ENCODE assay signal across 7 cellular contexts in genomic region chr18:8705280-8705940, GRCh38. TPM values are rescaled to one million over a fixed set of nuclear protein-coding genes. Genes with fewer than 3 reads are reported as not detected.
DNase-seq lines count a peak whose midpoint lies in the region; ATAC-seq and TF ChIP-seq lines count a peak whose summit lies in the region.

Gene MTCL1, plus strand, starts transcription at chr18:8705556. Its CDS starts 105 bp downstream, at chr18:8705661.

- no peak for TF ChIP-seq POLR2A in right lobe of liver (IDR thresholded peaks at IDR 0.05)

- peaks cover 55% of the 10 kb centered on the region for H3K27me3 Mint-ChIP-seq in T-helper 17 cell

- peak within 1 kb of the TSS; percentile 70 to 72 (median 72) for H3K27ac ChIP-seq in right lobe of liver

- peak; percentile 82 for DNase-seq in GM10266 (ENCODE audit: extremely low spot score)
- DNase-seq in HT-29 (ENCODE audit: low spot score): peak; percentile 69
- peak in 2 of 3 donors; percentile 10 to 33 for DNase-seq in T-helper 17 cell
- peak; percentile 69 for DNase-seq in dermis blood vessel endothelial cell
- DNase-seq in right lobe of liver: peak; percentile 52 to 62 (median 55)
- peak; percentile 32 for DNase-seq in stimulated activated naive CD4-positive, alpha-beta T cell treated with Interleukin-2 at 50 U/mL for 16 hours (lab: John Stamatoyannopoulos, UW)

- no peaks in the 10 kb centered on the region for H3K9me3 ChIP-seq in T-helper 17 cell (ENCODE audit: control insufficient read depth, low read length, poor library complexity, severe bottlenecking)
- no peaks in the 10 kb centered on the region for H3K9me3 ChIP-seq in right lobe of liver

- peak within 1 kb of the TSS; percentile 67 to 81 (median 77) for H3K4me3 ChIP-seq in right lobe of liver

- peaks cover 9% of the 10 kb centered on the region for H3K36me3 Mint-ChIP-seq in T-helper 17 cell (ENCODE audit: low read depth)

- H3K36me3 ChIP-seq in right lobe of liver: no peaks in the 10 kb centered on the region

- no peaks in the 10 kb centered on the region for H3K27me3 ChIP-seq in right lobe of liver

- TF ChIP-seq CTCF in GM10266 (IDR thresholded peaks at IDR 0.05; ENCODE audit: control insufficient read depth, insufficient read depth, low read depth, missing control alignments): no peak
- TF ChIP-seq CTCF in right lobe of liver (IDR thresholded peaks at IDR 0.05): no peak

- intact Hi-C loops in right lobe of liver (cut with DNase I): loop anchor here in 1 of 2 donors (10.0 kb wide), 1 partner anchor 279 kb away; no protein-coding TSS in a partner anchor

- H3K27ac Mint-ChIP-seq in T-helper 17 cell: no peak within 1 kb of the TSS

- 0% methylated on average over 3 of the region's 113 CpGs for WGBS in right lobe of liver (ENCODE audit: insufficient coverage, low coverage, low lambda C conversion rate, missing lambda C conversion rate)

- H3K4me1 Mint-ChIP-seq in T-helper 17 cell: peaks cover 22% of the 10 kb centered on the region

- H3K4me3 Mint-ChIP-seq in T-helper 17 cell: peak within 1 kb of the TSS; percentile 97

- peak; percentile 34 for ATAC-seq in GM21526 (IDR thresholded peaks at IDR 0.05; ENCODE audit: low FRiP score, unreplicated experiment)
- ATAC-seq in T-helper 17 cell: peak; percentile 37
- ATAC-seq in right lobe of liver: peak; percentile 14 to 38 (median 20)

- H3K4me1 ChIP-seq in right lobe of liver: peaks cover 0 to 17% (median 4%) of the 10 kb centered on the region in 4 donors

RNA-seq across cellular contexts. Expression of gene MTCL1, which starts in this region (rescaled TPM):
- total RNA-seq in HT-29 (2014; rRNA removed; shearing (Covaris generic)): 21.1 and 22.2 TPM in 2 replicates
- total RNA-seq in T-helper 17 cell: 1 to 10 TPM in 1 of 2 donors, under 1 TPM in 1; 0.22 to 2.1 TPM
- 11.7 and 16.7 TPM in 2 replicates for total RNA-seq in dermis blood vessel endothelial cell
- total RNA-seq in right lobe of liver: 1 to 10 TPM; 1.4 to 7.4 (median 3.6) TPM

Comparison
In these comparisons a context has a peak if more than half of its experiments do, and no peak if none do; other contexts are left out.
1. Peak in every context shown above with its lines: DNase-seq, ATAC-seq, H3K4me3 ChIP-seq and H3K27ac ChIP-seq.
2. DNase-seq: peak in every context shown above with its lines; median percentile 82 in GM10266; 69 in HT-29; 69 in dermis blood vessel endothelial cell; 55 in right lobe of liver; 32 in stimulated activated naive CD4-positive, alpha-beta T cell treated with Interleukin-2 at 50 U/mL for 16 hours; 22 in T-helper 17 cell.